ENCODE assay signal across 9 cellular contexts in the genomic region with DNA sequence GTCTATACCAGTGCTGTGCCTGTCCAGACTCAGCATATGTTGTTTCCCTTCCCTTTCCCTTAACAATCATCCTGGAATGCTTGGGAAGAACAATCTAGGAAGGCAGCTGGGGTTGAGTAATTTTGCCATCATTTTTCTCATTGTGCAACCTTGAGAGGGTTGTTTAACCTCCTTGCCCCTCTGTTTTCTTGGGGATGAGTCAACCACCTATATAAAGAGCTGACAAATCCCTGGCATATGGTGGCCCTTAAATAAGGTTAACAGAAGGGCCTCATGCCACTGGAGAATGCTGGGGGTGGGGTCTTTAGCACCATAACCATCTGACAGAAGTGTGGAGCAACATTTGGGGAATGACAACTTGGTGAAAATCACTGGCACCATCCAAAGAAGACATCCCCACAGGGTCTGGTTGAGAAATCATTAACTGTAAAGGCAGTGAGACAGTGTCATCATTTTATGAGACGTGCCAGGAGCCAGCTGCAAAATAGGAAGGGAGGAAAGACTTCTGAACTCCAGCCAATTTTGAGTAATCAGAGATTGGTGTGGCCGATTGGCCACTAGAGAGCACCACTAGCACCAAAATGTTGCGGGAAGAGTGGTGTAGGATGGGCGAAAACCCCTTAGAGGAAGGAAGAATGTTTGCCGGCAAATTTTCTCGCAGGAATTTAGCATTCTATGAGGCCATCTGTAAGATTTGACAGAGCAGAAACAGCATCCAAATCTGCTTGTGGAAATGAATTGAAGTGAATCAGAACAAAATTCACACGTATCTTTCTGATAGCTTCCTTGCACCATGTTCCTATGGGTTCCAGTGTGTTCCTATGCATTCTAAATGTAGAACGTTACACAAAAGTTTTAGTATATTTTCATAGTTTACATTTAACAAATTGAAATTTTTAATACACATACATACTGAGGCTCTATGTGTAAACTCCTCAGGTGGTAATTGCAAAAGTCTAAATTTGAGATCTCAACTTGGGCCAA.
A peak's percentile ranks its signal among the peaks of the same experiment; 100 is the strongest.
DNase-seq lines count a peak whose midpoint lies in the region; ATAC-seq and TF ChIP-seq lines count a peak whose summit lies in the region.
"Had no signal": no experiment of that assay in that cellular context is flagged by ENCODE, and none has a peak within 500 bp of the region (broad histone marks: within the 10 kb centered on the region; RNA-seq: fewer than 3 reads in every experiment).

No MANE protein-coding gene starts in this region.

- no peak overlapping the region for H3K4me2 ChIP-seq in DOHH2 (ENCODE audit: low read length)

- H3K4me3 ChIP-seq in DOHH2 (ENCODE audit: low read length) (no peak overlapping the region), coronary artery (no peak overlapping the region)
- H3K4me3 ChIP-seq: tibial nerve had no signal

- H3K9me3 ChIP-seq in DOHH2 (ENCODE audit: control insufficient read depth, insufficient read depth, low read length), result no peaks in the 10 kb centered on the region

- no peaks in the 10 kb centered on the region for H3K79me2 ChIP-seq in DOHH2 (ENCODE audit: control insufficient read depth, low read length)

- intact Hi-C loops in posterior vena cava (cut with DNase I), result no loop called here

- no peak overlapping the region for H3K27ac ChIP-seq in DOHH2 (ENCODE audit: low read depth, low read length)
- no peak overlapping the region for H3K27ac ChIP-seq in epithelial cell of prostate
- no peak overlapping the region for H3K27ac ChIP-seq in coronary artery
- H3K27ac ChIP-seq: tibial nerve had no signal

- H3K9me2 ChIP-seq in DOHH2 (replicated peaks; ENCODE audit: control insufficient read depth, low read length), result no peaks in the 10 kb centered on the region

- TF ChIP-seq CTCF in DOHH2 (IDR thresholded peaks at IDR 0.05; ENCODE audit: low read depth, low read length, poor library complexity, severe bottlenecking) (peak; percentile 17), omental fat pad (IDR thresholded peaks at IDR 0.05) (no peak), GM20000 (IDR thresholded peaks at IDR 0.05; ENCODE audit: extremely low read depth, missing control alignments) (no peak), coronary artery (IDR thresholded peaks at IDR 0.05) (no peak)

- H3F3A ChIP-seq in DOHH2 (ENCODE audit: control insufficient read depth, insufficient read depth), result no peaks in the 10 kb centered on the region

- no peaks in the 10 kb centered on the region for H3K27me3 ChIP-seq in DOHH2 (ENCODE audit: control insufficient read depth, low read length)
- H3K27me3 ChIP-seq: tibial nerve had no signal

- no peaks in the 10 kb centered on the region for H3K36me3 ChIP-seq in DOHH2 (ENCODE audit: control insufficient read depth, low read length)
- H3K36me3 ChIP-seq: tibial nerve had no signal

- DNase-seq in NCI-H82 (lab: John Stamatoyannopoulos, UW) (peak; percentile 65), epithelial cell of prostate (ENCODE audit: low read depth, low spot score) (peak; percentile 8), omental fat pad (ENCODE audit: low spot score) (no peak), posterior vena cava (ENCODE audit: low spot score) (no peak), GM20000 (ENCODE audit: low spot score) (no peak), coronary artery (ENCODE audit: low spot score) (no peak)

- H3K4me1 ChIP-seq in DOHH2 (ENCODE audit: control insufficient read depth, low read length), result no peaks in the 10 kb centered on the region

- ATAC-seq in omental fat pad (ENCODE audit: low FRiP score) (peak; percentile 37), GM21447 (IDR thresholded peaks at IDR 0.05; ENCODE audit: unreplicated experiment) (no peak)

- H4K20me1 ChIP-seq in DOHH2 (ENCODE audit: control insufficient read depth, insufficient read depth, low read depth, low read length), result no peaks in the 10 kb centered on the region

Comparison
In these comparisons a context has a peak if more than half of its experiments do, and no peak if none do; other contexts are left out.
1. DNase-seq: peak in NCI-H82 (single experiment) and epithelial cell of prostate (single experiment); none in omental fat pad (single experiment), posterior vena cava (single experiment), GM20000 (single experiment) and coronary artery (single experiment).